In genomic region chr17:72386173-72386572, GRCh38 we compare ENCODE assay signal across 8 cellular contexts.
A peak's percentile ranks its signal among the peaks of the same experiment; 100 is the strongest.
DNase-seq lines count a peak whose midpoint lies in the region; ATAC-seq, FAIRE-seq and TF ChIP-seq lines count a peak whose summit lies in the region.
"Not testable (repeated sequence)": the region's sequence is repeated elsewhere in the genome, so short reads cannot be mapped to it uniquely, and the experiment has no call there.

No MANE protein-coding gene starts in this region.

- peak overlapping the region; percentile 38; the same call in 1 of the 2 replicates for H3K27ac ChIP-seq in KMS-11

- H4K20me1 ChIP-seq in KMS-11 (ENCODE audit: insufficient read depth): not testable (repeated sequence)

- H3K4me3 ChIP-seq in KMS-11 (IDR thresholded peaks at IDR 0.05; ENCODE audit: insufficient read depth, low read depth, low read length); adipocyte (ENCODE audit: low read length): not testable (repeated sequence)

- peak overlapping the region; percentile 58 for H3K4me2 ChIP-seq in KMS-11

- H3K4me1 ChIP-seq in KMS-11 (ENCODE audit: low read depth, poor library complexity, severe bottlenecking) (peaks cover 94% of the 10 kb centered on the region), adipocyte (ENCODE audit: control insufficient read depth, insufficient read depth, low read length) (peaks cover 16% of the 10 kb centered on the region)

- TF ChIP-seq CTCF in KMS-11 (conservative IDR thresholded peaks at IDR 0.05; ENCODE audit: low read depth, low read length): not testable (repeated sequence)

- H3K9me3 ChIP-seq in adipocyte (ENCODE audit: control insufficient read depth, low read length): not testable (repeated sequence)

- H2AFZ ChIP-seq in KMS-11 (ENCODE audit: low read depth): not testable (repeated sequence)

- H3K79me2 ChIP-seq in KMS-11 (ENCODE audit: insufficient read depth, low read depth): not testable (repeated sequence)

- intact Hi-C loops in sciatic nerve (cut with DNase I): not testable (repeated sequence)

- H3K36me3 ChIP-seq in KMS-11 (ENCODE audit: insufficient read depth); adipocyte (ENCODE audit: control insufficient read depth, insufficient read depth, low read length, severe bottlenecking): not testable (repeated sequence)

- peak; percentile 8 for ATAC-seq in esophagus mucosa
- ATAC-seq in sciatic nerve: peak; percentile 19

- FAIRE-seq in RCC 7860 (lab: Jason Lieb, UNC): peak; percentile 65

- not testable (repeated sequence) for H3K27me3 ChIP-seq in KMS-11 (ENCODE audit: insufficient read depth, low read depth); adipocyte (replicated peaks; ENCODE audit: control insufficient read depth, insufficient read depth, low read length)

- in situ Hi-C loops in ACHN (cut with HindIII; ENCODE audit: low pct_ligation_motif_present, low pct_unique_long_range_greater_than_20kb, low sequenced_read_pairs): not testable (repeated sequence)

- not testable (repeated sequence) for H3K9ac ChIP-seq in KMS-11; adipocyte (ENCODE audit: low read length)

- DNase-seq in ACHN (peak; percentile 62), ELR (ENCODE audit: low read depth) (peak; percentile 84), RCC 7860 (ENCODE audit: low spot score) (peak; percentile 28), adipocyte (ENCODE audit: low read depth) (peak; percentile 65), iris pigment epithelial cell (ENCODE audit: low read depth) (peak; percentile 79)
- DNase-seq in sciatic nerve (ENCODE audit: low spot score): not testable (repeated sequence)
